In the genomic region with DNA sequence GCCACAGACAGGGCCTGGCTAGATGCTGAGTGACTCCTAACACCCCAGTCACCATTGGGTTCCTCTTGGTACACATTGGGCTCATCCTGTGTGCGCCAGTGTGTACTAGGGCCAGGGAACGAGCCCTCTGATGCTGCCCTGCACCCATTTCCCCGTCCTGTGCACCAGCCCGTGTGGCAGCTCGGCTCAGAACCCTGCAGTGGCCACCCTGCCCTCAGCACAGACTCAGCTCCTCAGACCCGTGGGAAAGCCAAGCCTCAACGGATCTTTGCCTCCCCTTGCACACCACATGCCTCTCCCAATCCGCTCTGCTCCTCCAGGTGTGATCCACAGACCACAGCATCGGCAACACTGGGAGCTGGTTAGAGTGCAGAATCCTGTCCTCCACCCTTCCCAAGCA, we compare ENCODE assay signal across 16 cellular contexts.
"Had no signal": no experiment of that assay in that cellular context is flagged by ENCODE, and none has a peak within 500 bp of the region (broad histone marks: within the 10 kb centered on the region; RNA-seq: fewer than 3 reads in every experiment).

No MANE protein-coding gene starts in this region.

- H3K4me3 ChIP-seq: breast epithelium, dorsolateral prefrontal cortex, esophagus muscularis mucosa, spleen, tibial nerve had no signal

- FAIRE-seq: endometrium, islet of Langerhans had no signal

- DNase-seq: activated CD4-positive, alpha-beta T cell treated with anti-CD3 and anti-CD28 coated beads, Interleukin-2, amount 10 ng/mL, durations not matched to agents 7 days and 5 days; activated CD4-positive, CD25-positive, alpha-beta regulatory T cell; activated effector memory CD4-positive, alpha-beta T cell treated with anti-CD3 and anti-CD28 coated beads, Interleukin-2, amount 50 U/mL, for 16 hours; amygdala; dorsolateral prefrontal cortex; foreskin fibroblast; spleen; stimulated activated CD4-positive, alpha-beta T cell treated with anti-CD3 and anti-CD28 coated beads, Interleukin-1b, Interleukin-23, amount 100 ng/mL, for 48 hours; T-helper 17 cell had no signal

- H3K9me3 ChIP-seq: breast epithelium, esophagus muscularis mucosa, spleen, tibial nerve had no signal

- H3K4me1 ChIP-seq: breast epithelium, spleen had no signal

- H3K27ac ChIP-seq: breast epithelium, dorsolateral prefrontal cortex, esophagus muscularis mucosa, spleen had no signal

- H3K27me3 ChIP-seq: breast epithelium, esophagus muscularis mucosa, tibial nerve had no signal

- ATAC-seq: activated naive CD4-positive, alpha-beta T cell treated with anti-CD3 and anti-CD28 coated beads, Interleukin-2, amount 50 U/mL, for 72 hours; stimulated activated memory B cell treated with anti-CD40 and anti-IgM and Interleukin-4, amounts not matched to agents 10 μg/mL and 1 μg/mL and 100 μg/mL, for 72 hours; T-helper 17 cell had no signal

- H3K36me3 ChIP-seq: breast epithelium had no signal
